Comparison of ENCODE assay signal across 9 cellular contexts in the genomic region with DNA sequence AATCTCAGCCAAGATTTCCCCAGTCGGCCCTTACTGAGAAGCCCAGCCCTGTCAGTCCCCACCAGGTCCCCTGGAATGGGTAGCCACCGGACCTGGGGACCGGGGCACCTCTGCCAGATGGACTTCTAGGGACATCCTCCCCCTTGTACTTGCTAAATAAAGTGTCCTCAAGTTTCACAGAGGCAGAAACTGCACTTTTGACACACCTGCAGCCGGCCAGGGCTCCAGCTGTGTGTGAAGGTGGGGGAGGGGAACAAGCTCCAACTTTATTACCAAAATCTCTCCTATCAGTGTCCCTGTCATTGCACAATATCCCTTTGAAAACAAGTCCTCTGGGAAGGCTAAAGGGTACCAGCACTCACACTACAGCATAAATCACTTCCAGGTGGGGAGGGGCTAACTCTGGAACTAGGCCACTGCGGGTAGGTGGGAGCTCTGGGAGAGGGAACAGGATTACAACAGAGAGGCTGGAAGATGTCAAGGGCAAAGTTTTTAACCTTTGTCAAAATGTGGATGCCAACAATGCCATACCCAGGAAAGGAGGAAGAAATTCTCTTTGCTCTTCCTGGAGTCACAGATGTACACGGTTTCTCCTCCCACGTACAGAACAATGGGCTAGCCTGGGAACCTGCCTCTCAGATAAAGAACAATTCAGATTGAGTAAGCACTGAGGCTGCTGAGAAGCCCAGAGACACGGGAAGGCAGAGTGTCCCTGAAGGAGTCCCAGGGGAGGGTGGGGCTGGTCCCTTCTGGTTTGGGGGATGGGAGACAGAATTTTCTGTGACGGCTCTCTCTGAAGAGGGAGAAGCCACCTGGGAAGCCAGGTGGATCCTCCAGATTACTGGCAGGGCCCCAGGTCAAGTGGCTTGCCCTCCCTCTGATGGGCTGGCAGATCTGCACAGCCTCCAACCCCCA. TPM values are rescaled to one million over a fixed set of nuclear protein-coding genes. Genes with fewer than 3 reads are reported as not detected.
DNase-seq lines count a peak whose midpoint lies in the region; ATAC-seq, FAIRE-seq and TF ChIP-seq lines count a peak whose summit lies in the region.
"Had no signal": no experiment of that assay in that cellular context is flagged by ENCODE, and none has a peak within 500 bp of the region (broad histone marks: within the 10 kb centered on the region; RNA-seq: fewer than 3 reads in every experiment).

No MANE protein-coding gene starts in this region.

- FAIRE-seq in K562 (lab: Jason Lieb, UNC): no peak
- FAIRE-seq: colon had no signal

- no peak overlapping the region for H4K8ac ChIP-seq in neuronal stem cell (ENCODE audit: low read depth, low read length)

- H3K79me2 ChIP-seq in KMS-11 (ENCODE audit: insufficient read depth, low read depth) (no peaks in the 10 kb centered on the region), K562 (ENCODE audit: control insufficient read depth, insufficient read depth, low read length) (no peaks in the 10 kb centered on the region)

- H2BK15ac ChIP-seq in neuronal stem cell (ENCODE audit: low read length): no peak overlapping the region

- no peak overlapping the region for H3K14ac ChIP-seq in neuronal stem cell (ENCODE audit: low read length)

- POLR2A ChIA-PET in K562 (lab: Yijun Ruan, JAX): interaction anchor here (0.6 kb wide), 1 partner anchor 21 kb away, joined by 3 read pairs; no protein-coding TSS in a partner anchor

- H3K23ac ChIP-seq in neuronal stem cell (ENCODE audit: low read depth, low read length, poor library complexity): no peak overlapping the region

- peaks cover 54% of the 10 kb centered on the region for H3K4me1 ChIP-seq in KMS-11 (ENCODE audit: low read depth, poor library complexity, severe bottlenecking)
- H3K4me1 ChIP-seq in K562 (replicated peaks in 1 of 2; ENCODE audit: control insufficient read depth in 2 of 2, insufficient read depth in 2 of 2, low read length in 2 of 2): peaks cover 4 to 32% of the 10 kb centered on the region in 2 experiments; a peak in 3 of 5 replicates
- H3K4me1 ChIP-seq in neuronal stem cell (ENCODE audit: control insufficient read depth in 2 of 2, insufficient read depth in 1 of 2, low read depth in 1 of 2, low read length in 2 of 2): peaks cover 22% of the 10 kb centered on the region in 2 donors

- peak overlapping the region; percentile 17 for H2BK5ac ChIP-seq in neuronal stem cell (ENCODE audit: low read length)

- H3K27ac ChIP-seq in KMS-11 (peak overlapping the region; percentile 14; the same call in 1 of the 2 replicates), K562 (ENCODE audit: extremely low read depth, low read depth, low read length) (no peak overlapping the region), neuronal stem cell (replicated peaks; ENCODE audit: low read length) (no peak overlapping the region)

- in situ Hi-C loops in GM13977 (cut with MboI; ENCODE audit: low pct_unique_long_range_greater_than_20kb, low sequenced_read_pairs, unreplicated experiment) (no loop called here), K562 (cut with MboI) (no loop called here)

- no peak for ATAC-seq in K562

- H3K9me3 ChIP-seq in K562 (replicated peaks; ENCODE audit: control insufficient read depth, insufficient read depth, low read depth, low read length) (no peaks in the 10 kb centered on the region), neuronal stem cell (replicated peaks in 1 of 2; ENCODE audit: control insufficient read depth in 2 of 2, insufficient read depth in 1 of 2, low read depth in 1 of 2, low read length in 2 of 2) (no peaks in the 10 kb centered on the region)

- intact Hi-C loops in K562 (cut with micrococcal nuclease): no loop called here

- no peak overlapping the region for H2BK12ac ChIP-seq in neuronal stem cell (ENCODE audit: low read length)

- no peak overlapping the region for H3K9ac ChIP-seq in KMS-11
- H3K9ac ChIP-seq in K562 (ENCODE audit: insufficient read depth in 1 of 2, low read depth in 2 of 2, low read length in 2 of 2): 0 out of 4 replicates have a peak overlapping the region, but pooled peaks of 1 of the 2 experiments have one; percentile 12
- no peak overlapping the region for H3K9ac ChIP-seq in neuronal stem cell (ENCODE audit: low read depth, low read length, poor library complexity)

- no peaks in the 10 kb centered on the region for H4K20me1 ChIP-seq in KMS-11 (ENCODE audit: insufficient read depth)
- H4K20me1 ChIP-seq in K562 (replicated peaks; ENCODE audit: control insufficient read depth, insufficient read depth, low read length): no peaks in the 10 kb centered on the region

- H3K27me3 ChIP-seq in KMS-11 (ENCODE audit: insufficient read depth, low read depth): no peaks in the 10 kb centered on the region
- H3K27me3 ChIP-seq in K562 (ENCODE audit: control insufficient read depth in 2 of 2, insufficient read depth in 2 of 2, low read length in 2 of 2): peaks cover 0 to 32% of the 10 kb centered on the region in 2 experiments; a peak in 1 of 5 replicates
- no peaks in the 10 kb centered on the region for H3K27me3 ChIP-seq in neuronal stem cell (ENCODE audit: control insufficient read depth in 3 of 3, insufficient read depth in 3 of 3, low read depth in 1 of 3, low read length in 3 of 3)

- TF ChIP-seq POLR2A in K562 (conservative IDR thresholded peaks at IDR 0.05): no peak

- H2AK5ac ChIP-seq in neuronal stem cell (ENCODE audit: low read depth, low read length): no peak overlapping the region

- H3K36me3 ChIP-seq in KMS-11 (ENCODE audit: insufficient read depth): no peaks in the 10 kb centered on the region
- no peaks in the 10 kb centered on the region for H3K36me3 ChIP-seq in K562 (ENCODE audit: control insufficient read depth, insufficient read depth, low read length)
- peaks cover 10 to 38% of the 10 kb centered on the region in 2 donors for H3K36me3 ChIP-seq in neuronal stem cell (replicated peaks in 1 of 2; ENCODE audit: control insufficient read depth in 2 of 2, insufficient read depth in 2 of 2, low read length in 2 of 2)

- H2AFZ ChIP-seq in KMS-11 (ENCODE audit: low read depth) (no peak overlapping the region), K562 (ENCODE audit: low read depth, low read length) (no peak overlapping the region), neuronal stem cell (ENCODE audit: low read length) (no peak overlapping the region)

- peak; percentile 59 for DNase-seq in GM13977 (ENCODE audit: low spot score)
- no peak for DNase-seq in K562 (ENCODE audit: extremely low read depth in 1 of 4, low spot score in 3 of 4)
- DNase-seq in neuronal stem cell (ENCODE audit: low spot score): no peak
- DNase-seq in NOMO-1 treated with DMSO at 0.1 percent for 48 hours (lab: John Stamatoyannopoulos, UW; ENCODE audit: unreplicated experiment): no peak
- DNase-seq in SIG-M5 treated with dmso at 0.1 percent for 504 hours (lab: John Stamatoyannopoulos, UW; ENCODE audit: unreplicated experiment): no peak
- no peak for DNase-seq in NCI-H2081 treated with DMSO at 0.1 percent for 48 hours (lab: John Stamatoyannopoulos, UW)
- DNase-seq in activated CD4-positive, alpha-beta T cell treated with anti-CD3 and anti-CD28 coated beads, Interleukin-2, amount 50 U/mL, for 48 hours: no peak

- TF ChIP-seq EP300 in K562 (IDR thresholded peaks at IDR 0.05; ENCODE audit: low read length): no peak

- no peaks in the 10 kb centered on the region for H3K9me1 ChIP-seq in K562 (ENCODE audit: control insufficient read depth, insufficient read depth, low read length)

- TF ChIP-seq CTCF in GM13977 (IDR thresholded peaks at IDR 0.05; ENCODE audit: extremely low read depth, insufficient read depth, missing control alignments) (no peak), KMS-11 (conservative IDR thresholded peaks at IDR 0.05; ENCODE audit: low read depth, low read length) (no peak), K562 (IDR thresholded peaks at IDR 0.05 in 2 of 3, conservative IDR thresholded peaks at IDR 0.05 in 1 of 3; ENCODE audit: insufficient read depth in 2 of 3, low read depth in 1 of 3, low read length in 3 of 3) (no peak)

- TF ChIP-seq RAD21 in K562 (CRISPR knock-in tag; conservative IDR thresholded peaks at IDR 0.05 in 1 of 2, IDR thresholded peaks at IDR 0.05 in 1 of 2): no peak

- 16% methylated on average over 7 of the region's 9 CpGs for WGBS in K562 (ENCODE audit: insufficient coverage, low coverage, missing lambda C conversion rate)
- WGBS in neuronal stem cell (ENCODE audit: extremely low coverage in 2 of 2, insufficient read length in 2 of 2, insufficient replicate concordance in 1 of 2), 2 donors: no CpG with 5 or more reads among the region's 9 CpGs

- peak overlapping the region; percentile 49 for H3K18ac ChIP-seq in neuronal stem cell (ENCODE audit: low read length)

- no peak overlapping the region for H3K4ac ChIP-seq in neuronal stem cell (ENCODE audit: low read length)

- CTCF ChIA-PET in K562 (lab: Yijun Ruan, JAX; ENCODE audit: low intra/inter-chr PET ratio): no interaction called here

- H4K91ac ChIP-seq in neuronal stem cell (ENCODE audit: low read depth, low read length, poor library complexity): no peak overlapping the region

- H2BK120ac ChIP-seq in neuronal stem cell (ENCODE audit: low read depth, low read length): no peak overlapping the region

- H3K4me2 ChIP-seq in KMS-11 (peak overlapping the region; percentile 61), K562 (ENCODE audit: insufficient read depth, low read length) (no peak overlapping the region), neuronal stem cell (ENCODE audit: insufficient read depth, low read length, poor library complexity, severe bottlenecking) (no peak overlapping the region)

- BruUV-seq in K562 (replicated peaks; lab: Mats Ljungman, UMichigan): no TSS peak

- H3K4me3 ChIP-seq in KMS-11 (IDR thresholded peaks at IDR 0.05; ENCODE audit: insufficient read depth, low read depth, low read length) (no peak overlapping the region), K562 (no peak overlapping the region), neuronal stem cell (ENCODE audit: low read length in 2 of 2) (no peak overlapping the region)

- H3K79me1 ChIP-seq in neuronal stem cell (ENCODE audit: low read depth, low read length): peaks cover 46% of the 10 kb centered on the region

RNA-seq across cellular contexts. Expression of gene SDC1, which starts 11.0 kb away (rescaled TPM):
- 0.28 and 0.90 TPM in 2 replicates for total RNA-seq in K562 (2011; cell fraction: chromatin; rRNA removed; ENCODE audit: low replicate concordance)
- 0.39 and 1.3 TPM in 2 replicates for total RNA-seq in K562 (2011; cell fraction: nucleolus; rRNA removed)
- 0.37 and 0.46 TPM in 2 replicates for total RNA-seq in K562 (2011; cell fraction: nucleoplasm; rRNA removed)
- total RNA-seq in K562 (2014; rRNA removed) (1.5 and 1.7 TPM in 2 replicates), K562 (2014; rRNA removed; fragmentation: Illumina TruSeq; extraction: Trizol) (0.35 and 0.40 TPM in 2 replicates), K562 (2015; rRNA removed; fragmentation: Illumina TruSeq; extraction: Trizol) (1.4 and 1.6 TPM in 2 replicates), K562 (2021) (2.7 TPM in 2 replicates)
- polyA plus RNA-seq in K562 (2011; rRNA removed) (0.39 and 2.7 TPM in 2 replicates), K562 (2014; fragmentation: Illumina TruSeq; extraction: Trizol) (0.49 and 1.2 TPM in 2 replicates), K562 (2014; fragmentation: Nextera tagmentation; extraction: Ambion mirVana) (under 1 TPM; 0.06 to 0.14 TPM), K562 (2014; rRNA removed) (1.1 and 1.8 TPM in 2 replicates)
- 2.3 and 2.9 TPM in 2 replicates for polyA plus RNA-seq in K562 (2011; cell fraction: cytosol; rRNA removed)
- 0.34 and 2.7 TPM in 2 replicates for polyA plus RNA-seq in K562 (2011; cell fraction: nucleus; rRNA removed)
- polyA plus RNA-seq in K562 (2012): 0.86 and 0.90 TPM in 2 replicates
- polyA minus RNA-seq in K562 (2011; rRNA and poly(A)+ RNA removed): 0.39 and 1.3 TPM in 2 replicates
- polyA minus RNA-seq in K562 (2011; cell fraction: cytosol; rRNA and poly(A)+ RNA removed): 0.57 and 3.1 TPM in 2 replicates
- polyA minus RNA-seq in K562 (2011; cell fraction: nucleus; rRNA and poly(A)+ RNA removed): 0.13 and 0.56 TPM in 2 replicates
- 45.3 TPM for polyA plus RNA-seq in neuronal stem cell (2013, experiment 1 of 2)
- 48.1 TPM for polyA plus RNA-seq in neuronal stem cell (2013, experiment 2 of 2)
